In the genomic region with DNA sequence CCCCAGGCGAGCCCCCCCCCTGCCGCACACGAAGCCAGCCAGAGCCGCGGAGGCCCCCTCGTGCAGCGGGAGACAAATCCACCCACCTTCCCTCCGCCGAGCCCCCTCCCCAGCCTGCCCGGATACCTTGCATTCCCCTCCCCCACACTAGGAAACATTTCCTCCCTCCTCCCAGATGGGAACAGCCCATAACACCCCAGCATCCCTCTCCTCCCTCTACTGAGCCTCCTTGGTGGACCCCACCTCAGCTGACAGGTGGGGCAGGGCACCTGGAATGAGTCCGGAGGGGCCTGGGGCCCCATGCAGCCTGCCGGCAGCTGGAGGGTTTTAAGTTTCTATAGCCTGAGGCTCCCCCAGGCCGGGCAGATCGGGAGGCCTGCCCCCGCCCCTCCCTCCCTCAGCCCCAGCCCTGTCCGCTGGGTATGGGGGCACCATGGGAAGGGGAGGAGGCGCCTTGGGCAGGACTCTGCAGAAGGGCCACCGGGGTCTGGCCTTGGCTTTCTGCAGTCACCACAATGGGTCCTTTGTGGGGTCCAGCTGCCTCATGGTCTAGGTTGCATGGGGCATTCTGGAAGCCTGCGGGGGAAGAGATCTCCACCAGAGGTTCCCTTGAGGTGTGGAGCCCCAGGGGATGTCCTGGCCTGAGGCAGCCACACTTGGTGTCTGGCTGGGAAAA, we compare ENCODE assay signal across 8 cellular contexts. TPM values are rescaled to one million over a fixed set of nuclear protein-coding genes. Genes with fewer than 3 reads are reported as not detected.
DNase-seq lines count a peak whose midpoint lies in the region; ATAC-seq and TF ChIP-seq lines count a peak whose summit lies in the region.

No MANE protein-coding gene starts in this region.

- DNase-seq in CD14-positive monocyte (ENCODE audit: low spot score) (no peak), cardiac septum (ENCODE audit: low spot score) (peak; percentile 76), psoas muscle (peak in 1 of 2 donors; percentile 62), occipital lobe (lab: John Stamatoyannopoulos, UW) (no peak), HCEC 1CT (no peak)
- no peak for DNase-seq in activated T-helper 2 cell treated with anti-CD3 and anti-CD28 coated beads, Interferon-gamma antibody, Interleukin-2, Interleukin-4, amounts not matched to agents 10 μg/mL and 5 μg/mL and 100 μg/mL, durations not matched to agents 14 hours and 24 hours and 36 hours (ENCODE audit: low spot score)

- intact Hi-C loops in CD14-positive monocyte (cut with micrococcal nuclease): loop anchor here (2.0 to 10.0 kb wide), 5 partner anchors 37 to 120 kb away; a partner anchor contains a TSS
- intact Hi-C loops in activated T-helper 2 cell treated with anti-CD3 and anti-CD28 coated beads, Interferon-gamma antibody, Interleukin-2, Interleukin-4, amounts not matched to agents 10 μg/mL and 5 μg/mL and 100 μg/mL, durations not matched to agents 14 hours and 24 hours and 36 hours (cut with micrococcal nuclease): loop anchor here (1.0 to 10.0 kb wide), 3 partner anchors 27 to 120 kb away; no protein-coding TSS in a partner anchor
- intact Hi-C loops in cardiac septum (cut with DNase I): no loop called here
- intact Hi-C loops in psoas muscle (cut with DNase I): loop anchor here (2.0 to 5.0 kb wide), 2 partner anchors 47 to 66 kb away; no protein-coding TSS in a partner anchor

- no peaks in the 10 kb centered on the region for H3K36me3 ChIP-seq in psoas muscle (ENCODE audit: insufficient read depth in 1 of 2, low read depth in 1 of 2)

- TF ChIP-seq CTCF in CD14-positive monocyte (IDR thresholded peaks at IDR 0.05) (no peak), psoas muscle (IDR thresholded peaks at IDR 0.05) (no peak)

- peaks cover 62% of the 10 kb centered on the region for H3K4me1 Mint-ChIP-seq in CD14-positive monocyte
- peaks cover 34% of the 10 kb centered on the region for H3K4me1 Mint-ChIP-seq in activated T-helper 2 cell treated with anti-CD3 and anti-CD28 coated beads, Interferon-gamma antibody, Interleukin-2, Interleukin-4, amounts not matched to agents 10 μg/mL and 5 μg/mL and 100 μg/mL, durations not matched to agents 14 hours and 24 hours and 36 hours (ENCODE audit: low read depth)

- H3K27me3 Mint-ChIP-seq in CD14-positive monocyte (ENCODE audit: low read depth in 3 of 3): peaks cover 0 to 2% (median 1%) of the 10 kb centered on the region in 3 donors
- no peaks in the 10 kb centered on the region for H3K27me3 Mint-ChIP-seq in activated T-helper 2 cell treated with anti-CD3 and anti-CD28 coated beads, Interferon-gamma antibody, Interleukin-2, Interleukin-4, amounts not matched to agents 10 μg/mL and 5 μg/mL and 100 μg/mL, durations not matched to agents 14 hours and 24 hours and 36 hours (ENCODE audit: low read depth)

- H3K4me3 ChIP-seq in psoas muscle: peak overlapping the region; percentile 88

- ATAC-seq in HG02870 (IDR thresholded peaks at IDR 0.05; ENCODE audit: unreplicated experiment) (peak; percentile 4), psoas muscle (peak; percentile 12 to 38 (median 22)), GM21360 (IDR thresholded peaks at IDR 0.05; ENCODE audit: unreplicated experiment) (no peak)

- H3K4me1 ChIP-seq in psoas muscle: peaks cover 42% of the 10 kb centered on the region

- H3K36me3 Mint-ChIP-seq in CD14-positive monocyte: peaks cover 11 to 24% of the 10 kb centered on the region in 2 donors
- H3K36me3 Mint-ChIP-seq in activated T-helper 2 cell treated with anti-CD3 and anti-CD28 coated beads, Interferon-gamma antibody, Interleukin-2, Interleukin-4, amounts not matched to agents 10 μg/mL and 5 μg/mL and 100 μg/mL, durations not matched to agents 14 hours and 24 hours and 36 hours (ENCODE audit: low read depth): peaks cover 2% of the 10 kb centered on the region

- peak overlapping the region; percentile 57 to 93 (median 90) for H3K27ac Mint-ChIP-seq in CD14-positive monocyte
- peak overlapping the region; percentile 70 for H3K27ac Mint-ChIP-seq in activated T-helper 2 cell treated with anti-CD3 and anti-CD28 coated beads, Interferon-gamma antibody, Interleukin-2, Interleukin-4, amounts not matched to agents 10 μg/mL and 5 μg/mL and 100 μg/mL, durations not matched to agents 14 hours and 24 hours and 36 hours

- no peaks in the 10 kb centered on the region for H3K27me3 ChIP-seq in psoas muscle (ENCODE audit: insufficient read depth in 3 of 3, low read length in 2 of 3)

- H3K9me3 ChIP-seq in psoas muscle: no peaks in the 10 kb centered on the region

- H3K27ac ChIP-seq in psoas muscle: peak overlapping the region; percentile 82

- H3K9me3 Mint-ChIP-seq in CD14-positive monocyte: no peaks in the 10 kb centered on the region
- no peaks in the 10 kb centered on the region for H3K9me3 Mint-ChIP-seq in activated T-helper 2 cell treated with anti-CD3 and anti-CD28 coated beads, Interferon-gamma antibody, Interleukin-2, Interleukin-4, amounts not matched to agents 10 μg/mL and 5 μg/mL and 100 μg/mL, durations not matched to agents 14 hours and 24 hours and 36 hours

- 2 to 3% (median 3%) methylated on average over 9 to 19 of the region's 19 CpGs for WGBS in psoas muscle, 3 donors

- H3K4me3 Mint-ChIP-seq in CD14-positive monocyte: peak overlapping the region; percentile 85 to 91
- H3K4me3 Mint-ChIP-seq in activated T-helper 2 cell treated with anti-CD3 and anti-CD28 coated beads, Interferon-gamma antibody, Interleukin-2, Interleukin-4, amounts not matched to agents 10 μg/mL and 5 μg/mL and 100 μg/mL, durations not matched to agents 14 hours and 24 hours and 36 hours (ENCODE audit: low read depth): peak overlapping the region; percentile 81

RNA-seq across cellular contexts. Expression of a gene that starts 0.7 kb away (rescaled TPM):
- polyA plus RNA-seq in CD14-positive monocyte: 10 to 100 TPM; 28.3 to 34.1 TPM
- total RNA-seq in activated T-helper 2 cell treated with anti-CD3 and anti-CD28 coated beads, Interferon-gamma antibody, Interleukin-2, Interleukin-4, amounts not matched to agents 10 μg/mL and 5 μg/mL and 100 μg/mL, durations not matched to agents 14 hours and 24 hours and 36 hours: 53.1 and 54.8 TPM in 2 replicates
- total RNA-seq in cardiac septum: 76.9 TPM
- 10 to 100 TPM; 49.9 to 86.5 (median 53.7) TPM for total RNA-seq in psoas muscle
- 100 to 1,000 TPM in 1 of 3 donors, 10 to 100 TPM in 2; 50.5 to 116 (median 60.1) TPM for polyA plus RNA-seq in psoas muscle
- total RNA-seq in occipital lobe: 41.5 TPM
